Comparison of ENCODE assay signal across 24 cellular contexts in genomic region chr22:36918730-36919129, GRCh38. TPM values are rescaled to one million over a fixed set of nuclear protein-coding genes. Genes with fewer than 3 reads are reported as not detected.
"Had no signal": no experiment of that assay in that cellular context is flagged by ENCODE, and none has a peak within 500 bp of the region (broad histone marks: within the 10 kb centered on the region; RNA-seq: fewer than 3 reads in every experiment).

No MANE protein-coding gene starts in this region.

- H3K27ac ChIP-seq: body of pancreas, coronary artery, esophagus squamous epithelium, tibial nerve, vagina, VCaP had no signal

- H3K36me3 ChIP-seq: esophagus squamous epithelium, tibial nerve, vagina had no signal

- H3K4me3 ChIP-seq: body of pancreas, coronary artery, esophagus squamous epithelium, left lung, mucosa of descending colon, tibial nerve, vagina had no signal

- DNase-seq: activated CD4-positive, alpha-beta T cell treated with anti-CD3 and anti-CD28 coated beads for 4 hours; activated CD8-positive, alpha-beta memory T cell treated with anti-CD3 and anti-CD28 coated beads, Interleukin-2, amount 50 U/mL, for 48 hours; activated gamma-delta T cell treated with Interleukin-2 at 50 U/mL for 16 hours; activated T-cell treated with anti-CD3 and anti-CD28 coated beads, Interleukin-2, amount 50 U/mL, for 72 hours; amniotic stem cell; body of pancreas; central memory CD4-positive, alpha-beta T cell; effector CD4-positive, alpha-beta T cell; esophagus squamous epithelium; hippocampal formation; left lung; mucosa of descending colon; naive thymus-derived CD8-positive, alpha-beta T cell; nucleus accumbens; stimulated activated CD4-positive, alpha-beta T cell treated with anti-CD3 and anti-CD28 coated beads, Interleukin-15, amount 100 ng/mL, for 24 hours; stimulated activated CD4-positive, alpha-beta T cell treated with anti-CD3 and anti-CD28 coated beads, Interleukin-4, amount 100 ng/mL, for 1 hour; stimulated activated naive CD4-positive, alpha-beta T cell had no signal

- H3K27me3 ChIP-seq: body of pancreas, vagina had no signal

- H3K9me3 ChIP-seq: body of pancreas, esophagus squamous epithelium, left lung, mucosa of descending colon, vagina had no signal

- FAIRE-seq: endothelial cell of umbilical vein, keratinocyte had no signal

- ATAC-seq: activated T-cell treated with anti-CD3 and anti-CD28 coated beads, Interleukin-2, amount 50 U/mL, for 72 hours; body of pancreas; left lung; mucosa of descending colon; naive thymus-derived CD8-positive, alpha-beta T cell had no signal

- H3K4me1 ChIP-seq: body of pancreas had no signal

RNA-seq across cellular contexts. Expression of gene CSF2RB, which starts 5.3 kb away (rescaled TPM):
- polyA plus RNA-seq: naive thymus-derived CD8-positive, alpha-beta T cell had no signal

RNA-seq across cellular contexts. Expression of gene NCF4, which starts 57.9 kb away (rescaled TPM):
- total RNA-seq: endothelial cell of umbilical vein, fibroblast of villous mesenchyme had no signal
